In the genomic region with DNA sequence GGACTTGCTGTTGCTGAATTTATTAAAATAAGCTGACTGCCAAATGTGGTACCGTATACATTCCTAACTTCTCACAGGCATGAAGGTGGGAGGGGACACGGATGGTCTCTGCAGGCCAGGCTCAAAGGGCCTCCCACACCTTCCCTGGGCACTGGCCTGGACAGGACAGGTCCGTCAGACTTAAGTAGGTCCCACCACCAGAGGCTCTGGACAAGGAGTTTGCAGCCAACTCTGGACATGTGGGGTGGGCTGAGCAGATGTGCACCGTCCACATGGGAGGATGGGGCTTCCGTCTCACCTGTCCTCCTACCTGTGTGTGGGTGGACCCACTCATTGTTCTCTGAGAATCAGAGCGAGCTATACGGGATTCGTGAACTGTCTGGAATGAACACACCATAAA, we compare ENCODE assay signal across 23 cellular contexts. TPM values are rescaled to one million over a fixed set of nuclear protein-coding genes. Genes with fewer than 3 reads are reported as not detected.
DNase-seq lines count a peak whose midpoint lies in the region; ATAC-seq, FAIRE-seq and TF ChIP-seq lines count a peak whose summit lies in the region.
"Had no signal": no experiment of that assay in that cellular context is flagged by ENCODE, and none has a peak within 500 bp of the region (broad histone marks: within the 10 kb centered on the region; RNA-seq: fewer than 3 reads in every experiment).

No MANE protein-coding gene starts in this region.

- peak overlapping the region in 1 of 2 experiments; percentile 27; a peak in 1 of 4 replicates for H3K9ac ChIP-seq in K562 (ENCODE audit: insufficient read depth in 1 of 2, low read depth in 2 of 2, low read length in 2 of 2)
- H3K9ac ChIP-seq: BLaER1, SK-N-SH had no signal

- H3K27ac Mint-ChIP-seq in Caco-2 (ENCODE audit: unreplicated experiment) (no peak overlapping the region), progenitor cell of endocrine pancreas (peak overlapping the region; percentile 33)
- H3K27ac Mint-ChIP-seq: CD4-positive, alpha-beta T cell had no signal

- TF ChIP-seq EP300 in A549 (IDR thresholded peaks at IDR 0.05): no peak
- TF ChIP-seq EP300 in K562 (IDR thresholded peaks at IDR 0.05; ENCODE audit: low read length): no peak

- in situ Hi-C loops in K562 (cut with MboI): loop anchor here (5.0 to 10.0 kb wide), 2 partner anchors 318 to 645 kb away; partner anchors contain the start of gene RRM2

- peak overlapping the region; percentile 30 for H3K4me3 Mint-ChIP-seq in Caco-2 (ENCODE audit: unreplicated experiment)
- no peak overlapping the region for H3K4me3 Mint-ChIP-seq in progenitor cell of endocrine pancreas (ENCODE audit: low read depth)
- H3K4me3 Mint-ChIP-seq: CD4-positive, alpha-beta T cell had no signal

- H3K36me3 ChIP-seq in Caco-2 (ENCODE audit: control insufficient read depth, insufficient read depth, low read length) (peaks cover 16% of the 10 kb centered on the region), K562 (ENCODE audit: control insufficient read depth, insufficient read depth, low read length) (peaks cover 63% of the 10 kb centered on the region), Peyer's patch (peaks cover 0 to 55% (median 0%) of the 10 kb centered on the region in 3 donors)

- ATAC-seq in A549 (no peak), K562 (peak; percentile 33), GM18502 (IDR thresholded peaks at IDR 0.05; ENCODE audit: poor library complexity, unreplicated experiment) (no peak)

- no peaks in the 10 kb centered on the region for H3K9me3 ChIP-seq in A549
- no peaks in the 10 kb centered on the region for H3K9me3 ChIP-seq in Caco-2
- no peaks in the 10 kb centered on the region for H3K9me3 ChIP-seq in K562 (replicated peaks; ENCODE audit: control insufficient read depth, insufficient read depth, low read depth, low read length)
- H3K9me3 ChIP-seq in Peyer's patch: no peaks in the 10 kb centered on the region
- H3K9me3 ChIP-seq: BLaER1, SK-N-SH had no signal

- no peaks in the 10 kb centered on the region for H3K9me3 Mint-ChIP-seq in Caco-2 (ENCODE audit: unreplicated experiment)
- H3K9me3 Mint-ChIP-seq in progenitor cell of endocrine pancreas (ENCODE audit: low read depth): no peaks in the 10 kb centered on the region
- H3K9me3 Mint-ChIP-seq: CD4-positive, alpha-beta T cell; IgD-negative memory B cell had no signal

- H3K27me3 ChIP-seq in Caco-2 (replicated peaks; ENCODE audit: control insufficient read depth, insufficient read depth, low read length): no peaks in the 10 kb centered on the region
- H3K27me3 ChIP-seq in K562 (ENCODE audit: control insufficient read depth in 2 of 2, insufficient read depth in 2 of 2, low read length in 2 of 2): no peaks in the 10 kb centered on the region
- no peaks in the 10 kb centered on the region for H3K27me3 ChIP-seq in Peyer's patch
- H3K27me3 ChIP-seq: BLaER1 had no signal

- DNase-seq in A549 (ENCODE audit: low read depth in 1 of 2, low spot score in 1 of 2): no peak
- peak in 1 of 2 experiments; percentile 36 for DNase-seq in Caco-2
- DNase-seq in K562 (ENCODE audit: extremely low read depth in 1 of 4, low spot score in 3 of 4): peak in 2 of 4 experiments; percentile 25 to 26
- no peak for DNase-seq in progenitor cell of endocrine pancreas (ENCODE audit: low spot score, unreplicated experiment)
- DNase-seq in activated gamma-delta T cell (lab: John Stamatoyannopoulos, UW): no peak
- no peak for DNase-seq in Peyer's patch
- DNase-seq: ACHN; CD4-positive, alpha-beta T cell; COR-L47; Kasumi-1; NCI-H1417; NCI-H1694 treated with DMSO at 0.1 percent for 48 hours; NCI-H2081 treated with DMSO at 0.1 percent for 48 hours; NCI-H2171 treated with DMSO at 0.1 percent for 48 hours; NCI-H526; SIG-M5; SK-N-SH had no signal

- POLR2A ChIA-PET in A549 (lab: Yijun Ruan, JAX): interaction anchor here (2.8 kb wide), 1 partner anchor 8 kb away, joined by 19 read pairs; the partner anchor contains the start of gene ODC1
- POLR2A ChIA-PET in Caco-2 (lab: Charles Lee): interaction anchor here (2.0 kb wide), 1 partner anchor 8 kb away, joined by 7 read pairs; the partner anchor contains the start of gene ODC1
- POLR2A ChIA-PET in K562 (lab: Yijun Ruan, JAX): interaction anchor here (0.5 to 3.8 kb wide), 9 partner anchors 7 to 809 kb away, joined by 3 to 41 read pairs (median 3); partner anchors contain the start of genes ODC1 and YWHAQ

- H3K4me3 ChIP-seq in A549: no peak overlapping the region
- H3K4me3 ChIP-seq in Caco-2 (ENCODE audit: low read depth, low read length): no peak overlapping the region
- no peak overlapping the region for H3K4me3 ChIP-seq in K562
- H3K4me3 ChIP-seq in Peyer's patch: no peak overlapping the region
- H3K4me3 ChIP-seq: BLaER1 had no signal

- H3K27me3 Mint-ChIP-seq in Caco-2 (ENCODE audit: insufficient read depth, unreplicated experiment) (no peaks in the 10 kb centered on the region), progenitor cell of endocrine pancreas (no peaks in the 10 kb centered on the region)
- H3K27me3 Mint-ChIP-seq: CD4-positive, alpha-beta T cell; IgD-negative memory B cell had no signal

- H3K4me1 ChIP-seq in A549: no peaks in the 10 kb centered on the region
- no peaks in the 10 kb centered on the region for H3K4me1 ChIP-seq in Caco-2
- peaks cover 3 to 18% of the 10 kb centered on the region in 2 experiments; a peak in 3 of 5 replicates for H3K4me1 ChIP-seq in K562 (replicated peaks in 1 of 2; ENCODE audit: control insufficient read depth in 2 of 2, insufficient read depth in 2 of 2, low read length in 2 of 2)
- H3K4me1 ChIP-seq in Peyer's patch: peaks cover 0 to 5% (median 2%) of the 10 kb centered on the region in 4 donors

- peaks cover 22% of the 10 kb centered on the region for H3K79me2 ChIP-seq in K562 (ENCODE audit: control insufficient read depth, insufficient read depth, low read length)

- TF ChIP-seq CTCF in A549 (IDR thresholded peaks at IDR 0.05) (no peak), Caco-2 (IDR thresholded peaks at IDR 0.05; ENCODE audit: insufficient read depth in 1 of 2, low read depth in 1 of 2, low read length in 1 of 2, severe bottlenecking in 1 of 2, unreplicated experiment in 1 of 2) (no peak), K562 (IDR thresholded peaks at IDR 0.05 in 2 of 3, conservative IDR thresholded peaks at IDR 0.05 in 1 of 3; ENCODE audit: insufficient read depth in 2 of 3, low read depth in 1 of 3, low read length in 3 of 3) (no peak), progenitor cell of endocrine pancreas (IDR thresholded peaks at IDR 0.05; ENCODE audit: unreplicated experiment) (no peak), Peyer's patch (IDR thresholded peaks at IDR 0.05) (no peak)

- H3K27ac ChIP-seq in A549: no peak overlapping the region
- H3K27ac ChIP-seq in K562 (ENCODE audit: extremely low read depth, low read depth, low read length): peak overlapping the region; percentile 10; the same call in 1 of the 3 replicates
- H3K27ac ChIP-seq in Peyer's patch: no peak overlapping the region
- H3K27ac ChIP-seq: BLaER1 had no signal

- no peak for TF ChIP-seq POLR2A in A549 (IDR thresholded peaks at IDR 0.05; ENCODE audit: low read length)
- no peak for TF ChIP-seq POLR2A in K562 (conservative IDR thresholded peaks at IDR 0.05)
- no peak for TF ChIP-seq POLR2A in Peyer's patch (IDR thresholded peaks at IDR 0.05)

- TF ChIP-seq RAD21 in A549 (conservative IDR thresholded peaks at IDR 0.05 in 1 of 2, IDR thresholded peaks at IDR 0.05 in 1 of 2) (no peak), K562 (CRISPR knock-in tag; conservative IDR thresholded peaks at IDR 0.05 in 1 of 2, IDR thresholded peaks at IDR 0.05 in 1 of 2) (no peak)

- no peak overlapping the region for H2AFZ ChIP-seq in K562 (ENCODE audit: low read depth, low read length)

- peaks cover 72% of the 10 kb centered on the region for H3K36me3 Mint-ChIP-seq in Caco-2 (ENCODE audit: insufficient read depth, unreplicated experiment)
- peaks cover 35% of the 10 kb centered on the region for H3K36me3 Mint-ChIP-seq in progenitor cell of endocrine pancreas (ENCODE audit: insufficient read depth)
- H3K36me3 Mint-ChIP-seq: IgD-negative memory B cell had no signal

- peaks cover 25% of the 10 kb centered on the region for H4K20me1 ChIP-seq in K562 (replicated peaks; ENCODE audit: control insufficient read depth, insufficient read depth, low read length)

- no peaks in the 10 kb centered on the region for H3K9me1 ChIP-seq in K562 (ENCODE audit: control insufficient read depth, insufficient read depth, low read length)

- FAIRE-seq in A549 (lab: Jason Lieb, UNC) (no peak), K562 (lab: Jason Lieb, UNC) (no peak)
- FAIRE-seq: G401.6, GM19239, H1 had no signal

- CTCF ChIA-PET in A549 (lab: Yijun Ruan, JAX) (interaction anchor here (0.9 to 12.0 kb wide), 13 partner anchors 8 to 405 kb away, joined by 3 to 322 read pairs (median 7); partner anchors contain the start of genes ODC1 and RRM2), Caco-2 (lab: Charles Lee) (interaction anchor here (1.2 kb wide), 1 partner anchor 31 kb away, joined by 3 read pairs; no protein-coding TSS in a partner anchor), K562 (lab: Yijun Ruan, JAX; ENCODE audit: low intra/inter-chr PET ratio) (no interaction called here)

- WGBS in A549 (ENCODE audit: missing lambda C conversion rate): 94% methylated on average over 8 of the region's 8 CpGs
- 87% methylated on average over 7 of the region's 8 CpGs for WGBS in K562 (ENCODE audit: insufficient coverage, low coverage, missing lambda C conversion rate)

- BruUV-seq in Caco-2 (replicated peaks; lab: Mats Ljungman, UMichigan): no TSS peak
- BruUV-seq in K562 (replicated peaks; lab: Mats Ljungman, UMichigan): no TSS peak

- no peak overlapping the region for H3K4me2 ChIP-seq in A549
- no peak overlapping the region for H3K4me2 ChIP-seq in K562 (ENCODE audit: insufficient read depth, low read length)
- H3K4me2 ChIP-seq: BLaER1, SK-N-SH had no signal

- peaks cover 7% of the 10 kb centered on the region for H3K4me1 Mint-ChIP-seq in Caco-2 (ENCODE audit: low read depth, unreplicated experiment)
- peaks cover under 1% of the 10 kb centered on the region for H3K4me1 Mint-ChIP-seq in progenitor cell of endocrine pancreas (ENCODE audit: low read depth)

- intact Hi-C loops in Caco-2 (cut with micrococcal nuclease; ENCODE audit: unreplicated experiment): loop anchor here (5.0 to 10.0 kb wide), 3 partner anchors 165 to 625 kb away; no protein-coding TSS in a partner anchor
- intact Hi-C loops in K562 (cut with micrococcal nuclease): loop anchor here (2.0 to 10.0 kb wide), 3 partner anchors 218 to 635 kb away; no protein-coding TSS in a partner anchor

RNA-seq across cellular contexts. Expression of gene ODC1, which starts 8.2 kb away (rescaled TPM):
- polyA plus RNA-seq in A549 (2011; rRNA removed) (198 and 265 TPM in 2 replicates), A549 (2017; fragmentation: RNase III; extraction: RNeasy Plus Mini Kit Qiagen cat#74134 plus additional on column Dnase treatment) (56.3 to 89.5 TPM (median 57.8 TPM) in 3 replicates), K562 (2011; rRNA removed) (368 and 563 TPM in 2 replicates), K562 (2014; fragmentation: Illumina TruSeq; extraction: Trizol) (473 and 553 TPM in 2 replicates), K562 (2014; fragmentation: Nextera tagmentation; extraction: Ambion mirVana) (100 to 1,000 TPM; 142 to 169 TPM), K562 (2014; rRNA removed) (457 and 488 TPM in 2 replicates)
- 147 and 159 TPM in 2 replicates for polyA plus RNA-seq in A549 (2012; cell fraction: cytosol; rRNA removed)
- 84.5 and 165 TPM in 2 replicates for polyA plus RNA-seq in A549 (2012; cell fraction: nucleus; rRNA removed)
- 110 and 113 TPM in 2 replicates for polyA minus RNA-seq in A549 (2011; rRNA and poly(A)+ RNA removed)
- total RNA-seq in Caco-2 (2022) (277 and 285 TPM in 2 replicates), K562 (2014; rRNA removed) (392 and 447 TPM in 2 replicates), K562 (2014; rRNA removed; fragmentation: Illumina TruSeq; extraction: Trizol) (525 and 551 TPM in 2 replicates), K562 (2015; rRNA removed; fragmentation: Illumina TruSeq; extraction: Trizol) (512 and 539 TPM in 2 replicates), K562 (2021) (379 and 398 TPM in 2 replicates), progenitor cell of endocrine pancreas (252 and 273 TPM in 2 replicates), Peyer's patch (10 to 100 TPM; 31.5 to 91.6 (median 55.6) TPM)
- total RNA-seq in K562 (2011; cell fraction: chromatin; rRNA removed; ENCODE audit: low replicate concordance): 99.9 and 124 TPM in 2 replicates
- total RNA-seq in K562 (2011; cell fraction: nucleolus; rRNA removed): 80.3 and 83.7 TPM in 2 replicates
- 115 and 142 TPM in 2 replicates for total RNA-seq in K562 (2011; cell fraction: nucleoplasm; rRNA removed)
- 282 and 395 TPM in 2 replicates for polyA plus RNA-seq in K562 (2011; cell fraction: cytosol; rRNA removed)
- polyA plus RNA-seq in K562 (2011; cell fraction: nucleus; rRNA removed): 190 and 232 TPM in 2 replicates
- 213 and 358 TPM in 2 replicates for polyA plus RNA-seq in K562 (2012)
- 600 and 763 TPM in 2 replicates for polyA minus RNA-seq in K562 (2011; rRNA and poly(A)+ RNA removed)
- polyA minus RNA-seq in K562 (2011; cell fraction: cytosol; rRNA and poly(A)+ RNA removed): 138 and 222 TPM in 2 replicates
- 41.1 and 78.2 TPM in 2 replicates for polyA minus RNA-seq in K562 (2011; cell fraction: nucleus; rRNA and poly(A)+ RNA removed)

Comparison
In these comparisons a context has a peak if more than half of its experiments do, and no peak if none do; other contexts are left out.
1. Of the 35 proteins assayed by ChIP-seq in both K562 and A549: peak only in K562: none; only in A549: POLR2AphosphoS2; in both: none; in neither: 34.